In genomic region chr5:14587143-14587542, GRCh38 we compare ENCODE assay signal across 15 cellular contexts. TPM values are rescaled to one million over a fixed set of nuclear protein-coding genes. Genes with fewer than 3 reads are reported as not detected.
DNase-seq lines count a peak whose midpoint lies in the region; ATAC-seq, FAIRE-seq and TF ChIP-seq lines count a peak whose summit lies in the region.
"Had no signal": no experiment of that assay in that cellular context is flagged by ENCODE, and none has a peak within 500 bp of the region (broad histone marks: within the 10 kb centered on the region; RNA-seq: fewer than 3 reads in every experiment).

No MANE protein-coding gene starts in this region.

- no peaks in the 10 kb centered on the region for H3K9me3 ChIP-seq in sigmoid colon
- no peaks in the 10 kb centered on the region for H3K9me3 ChIP-seq in smooth muscle cell (replicated peaks; ENCODE audit: low read depth)
- H3K9me3 ChIP-seq: breast epithelium had no signal

- no peak for TF ChIP-seq POLR2A in sigmoid colon (IDR thresholded peaks at IDR 0.05)

- no peaks in the 10 kb centered on the region for H4K20me1 ChIP-seq in smooth muscle cell (ENCODE audit: low read depth)

- WGBS in sigmoid colon, 2 donors = 90 to 93% methylated on average over 6 of the region's 6 CpGs
- 91% methylated on average over 6 of the region's 6 CpGs for WGBS in smooth muscle cell (ENCODE audit: low lambda C conversion rate)

- FAIRE-seq in HTR-8/SVneo (lab: Jason Lieb, UNC) = peak; percentile 54
- FAIRE-seq: G401.6, GM12891 had no signal

- TF ChIP-seq CTCF in sigmoid colon (IDR thresholded peaks at IDR 0.05) (no peak), smooth muscle cell (IDR thresholded peaks at IDR 0.05; ENCODE audit: borderline replicate concordance, insufficient read depth, poor library complexity, severe bottlenecking) (no peak)

- no peak overlapping the region for H2AFZ ChIP-seq in smooth muscle cell (ENCODE audit: low read depth)

- peak; percentile 80 for ATAC-seq in left ventricle myocardium superior
- ATAC-seq: activated naive CD4-positive, alpha-beta T cell treated with anti-CD3 and anti-CD28 coated beads, Interleukin-2, amount 50 U/mL, for 72 hours had no signal

- no peaks in the 10 kb centered on the region for H3K36me3 ChIP-seq in sigmoid colon
- no peaks in the 10 kb centered on the region for H3K36me3 ChIP-seq in smooth muscle cell (ENCODE audit: low read depth)
- H3K36me3 ChIP-seq: breast epithelium had no signal

- H3K4me3 ChIP-seq in sigmoid colon (no peak overlapping the region), smooth muscle cell (no peak overlapping the region)
- H3K4me3 ChIP-seq: breast epithelium had no signal

- no peaks in the 10 kb centered on the region for H3K79me2 ChIP-seq in smooth muscle cell (ENCODE audit: low read depth)

- peak overlapping the region in 1 of 4 donors; percentile 3 for H3K27ac ChIP-seq in sigmoid colon
- H3K27ac ChIP-seq in smooth muscle cell (ENCODE audit: low read depth) = no peak overlapping the region
- H3K27ac ChIP-seq: breast epithelium had no signal

- peaks cover 0 to 9% (median 6%) of the 10 kb centered on the region in 4 donors for H3K4me1 ChIP-seq in sigmoid colon
- H3K4me1 ChIP-seq in smooth muscle cell (ENCODE audit: low read depth) = peaks cover 3% of the 10 kb centered on the region
- H3K4me1 ChIP-seq: breast epithelium had no signal

- H3K4me2 ChIP-seq in smooth muscle cell = no peak overlapping the region

- no peak for TF ChIP-seq EP300 in sigmoid colon (IDR thresholded peaks at IDR 0.05)

- no peak overlapping the region for H3K9ac ChIP-seq in smooth muscle cell (ENCODE audit: low read depth)

- intact Hi-C loops in left ventricle myocardium superior (cut with micrococcal nuclease) = no loop called here
- intact Hi-C loops in sigmoid colon (cut with DNase I) = loop anchor here (10.0 kb wide), 1 partner anchor 192 kb away; no protein-coding TSS in a partner anchor

- H3F3A ChIP-seq in smooth muscle cell (ENCODE audit: low read depth) = peaks cover 8% of the 10 kb centered on the region

- H3K27me3 ChIP-seq in sigmoid colon = no peaks in the 10 kb centered on the region
- H3K27me3 ChIP-seq in smooth muscle cell (ENCODE audit: low read depth) = peaks cover 27% of the 10 kb centered on the region
- H3K27me3 ChIP-seq: breast epithelium had no signal

- DNase-seq in HTR-8/SVneo (ENCODE audit: insufficient read length, low spot score) (no peak), RPMI8226 (peak; percentile 85), left ventricle myocardium superior (peak; percentile 35), sigmoid colon (peak; percentile 79), NCI-H2171 (lab: John Stamatoyannopoulos, UW) (no peak), smooth muscle cell (lab: John Stamatoyannopoulos, UW; ENCODE audit: unreplicated experiment) (no peak)
- DNase-seq in activated effector memory CD4-positive, alpha-beta T cell treated with Interleukin-2 at 50 U/mL for 16 hours = no peak
- no peak for DNase-seq in stimulated activated CD4-positive, alpha-beta T cell treated with anti-CD3 and anti-CD28 coated beads, Interleukin-4, amount 100 ng/mL, for 4 hours
- DNase-seq: activated CD4-positive, alpha-beta T cell treated with anti-CD3 and anti-CD28 coated beads for 48 hours; NCI-H226; stimulated activated CD4-positive, alpha-beta T cell treated with anti-CD3 and anti-CD28 coated beads, Interleukin-15, amount 100 ng/mL, for 24 hours had no signal

RNA-seq across cellular contexts. Expression of gene OTULINL, which starts 5.6 kb away (rescaled TPM):
- total RNA-seq in left ventricle myocardium superior (3.1 TPM), sigmoid colon (1 to 10 TPM; 1.9 to 5.7 (median 5.1) TPM), smooth muscle cell (0.63 and 1.1 TPM in 2 replicates)
- polyA plus RNA-seq in sigmoid colon (10 to 100 TPM; 10.2 to 21.1 (median 12.5) TPM), smooth muscle cell (0.19 and 0.79 TPM in 2 replicates)

Comparison
In these comparisons a context has a peak if more than half of its experiments do, and no peak if none do; other contexts are left out.
1. DNase-seq: peak in RPMI8226 (single experiment), left ventricle myocardium superior (single experiment) and sigmoid colon (single experiment); none in HTR-8/SVneo (single experiment), NCI-H2171 (single experiment), smooth muscle cell (single experiment), activated effector memory CD4-positive, alpha-beta T cell treated with Interleukin-2 at 50 U/mL for 16 hours (single experiment) and stimulated activated CD4-positive, alpha-beta T cell treated with anti-CD3 and anti-CD28 coated beads, Interleukin-4, amount 100 ng/mL, for 4 hours (0 of 2).